9 cellular contexts compared by ENCODE assay signal in genomic region chr1:198641506-198641905, GRCh38. TPM values are rescaled to one million over a fixed set of nuclear protein-coding genes. Genes with fewer than 3 reads are reported as not detected.
DNase-seq lines count a peak whose midpoint lies in the region; ATAC-seq and TF ChIP-seq lines count a peak whose summit lies in the region.
"Had no signal": no experiment of that assay in that cellular context is flagged by ENCODE, and none has a peak within 500 bp of the region (broad histone marks: within the 10 kb centered on the region; RNA-seq: fewer than 3 reads in every experiment).

No MANE protein-coding gene starts in this region.

- no peaks in the 10 kb centered on the region for H3K9me3 ChIP-seq in left ventricle myocardium inferior (replicated peaks)

- no peaks in the 10 kb centered on the region for H3K27me3 Mint-ChIP-seq in IgD-negative memory B cell

- H3K4me1 Mint-ChIP-seq in IgD-negative memory B cell = peaks cover 39 to 49% (median 46%) of the 10 kb centered on the region in 3 donors

- no peak for TF ChIP-seq CTCF in left ventricle myocardium inferior (IDR thresholded peaks at IDR 0.05; ENCODE audit: borderline replicate concordance)

- peak; percentile 50 for ATAC-seq in GM21381 (IDR thresholded peaks at IDR 0.05; ENCODE audit: unreplicated experiment)

- no peaks in the 10 kb centered on the region for H3K9me3 Mint-ChIP-seq in IgD-negative memory B cell

- H3K4me3 Mint-ChIP-seq in IgD-negative memory B cell = peak overlapping the region; percentile 82 to 98 (median 92)

- H3K27ac Mint-ChIP-seq in IgD-negative memory B cell = peak overlapping the region; percentile 9 to 90 (median 85)

- 43% methylated on average over 2 of the region's 2 CpGs for WGBS in urinary bladder

- H3K27ac ChIP-seq in urinary bladder (ENCODE audit: low read depth) (peak overlapping the region; percentile 23), left ventricle myocardium inferior (replicated peaks) (no peak overlapping the region)

- H3K4me1 ChIP-seq in urinary bladder (ENCODE audit: insufficient read depth) (no peaks in the 10 kb centered on the region), left ventricle myocardium inferior (no peaks in the 10 kb centered on the region)

- no peaks in the 10 kb centered on the region for H3K27me3 ChIP-seq in left ventricle myocardium inferior (ENCODE audit: low read depth)

- intact Hi-C loops in left ventricle myocardium inferior (cut with micrococcal nuclease) = no loop called here

- H3K4me3 ChIP-seq in urinary bladder (ENCODE audit: low read depth, low read length) = no peak overlapping the region
- H3K4me3 ChIP-seq in left ventricle myocardium inferior = no peak overlapping the region

- peak; percentile 23 for DNase-seq in EL
- peak; percentile 17 for DNase-seq in amniotic epithelial cell (ENCODE audit: low read depth)
- no peak for DNase-seq in NCI-H748 (lab: John Stamatoyannopoulos, UW; ENCODE audit: unreplicated experiment)
- DNase-seq in NCI-H1417 (lab: John Stamatoyannopoulos, UW) = no peak
- DNase-seq in left ventricle myocardium inferior = no peak

- peaks cover 17% of the 10 kb centered on the region for H3K36me3 Mint-ChIP-seq in IgD-negative memory B cell

- H3K36me3 ChIP-seq in urinary bladder (ENCODE audit: insufficient read depth) = no peaks in the 10 kb centered on the region
- no peaks in the 10 kb centered on the region for H3K36me3 ChIP-seq in left ventricle myocardium inferior

RNA-seq across cellular contexts. Expression of gene PTPRC, which starts 2.7 kb away (rescaled TPM):
- polyA plus RNA-seq in IgD-negative memory B cell (744 TPM), urinary bladder (9.6 TPM)
- total RNA-seq in urinary bladder (34.4 TPM), left ventricle myocardium inferior (7.5 TPM)
- total RNA-seq: H1 had no signal

Comparison
In these comparisons a context has a peak if more than half of its experiments do, and no peak if none do; other contexts are left out.
1. DNase-seq: peak in EL (single experiment) and amniotic epithelial cell (single experiment); none in NCI-H748 (single experiment), NCI-H1417 (0 of 3) and left ventricle myocardium inferior (single experiment).